Comparison of ENCODE assay signal across 9 cellular contexts in the genomic region with DNA sequence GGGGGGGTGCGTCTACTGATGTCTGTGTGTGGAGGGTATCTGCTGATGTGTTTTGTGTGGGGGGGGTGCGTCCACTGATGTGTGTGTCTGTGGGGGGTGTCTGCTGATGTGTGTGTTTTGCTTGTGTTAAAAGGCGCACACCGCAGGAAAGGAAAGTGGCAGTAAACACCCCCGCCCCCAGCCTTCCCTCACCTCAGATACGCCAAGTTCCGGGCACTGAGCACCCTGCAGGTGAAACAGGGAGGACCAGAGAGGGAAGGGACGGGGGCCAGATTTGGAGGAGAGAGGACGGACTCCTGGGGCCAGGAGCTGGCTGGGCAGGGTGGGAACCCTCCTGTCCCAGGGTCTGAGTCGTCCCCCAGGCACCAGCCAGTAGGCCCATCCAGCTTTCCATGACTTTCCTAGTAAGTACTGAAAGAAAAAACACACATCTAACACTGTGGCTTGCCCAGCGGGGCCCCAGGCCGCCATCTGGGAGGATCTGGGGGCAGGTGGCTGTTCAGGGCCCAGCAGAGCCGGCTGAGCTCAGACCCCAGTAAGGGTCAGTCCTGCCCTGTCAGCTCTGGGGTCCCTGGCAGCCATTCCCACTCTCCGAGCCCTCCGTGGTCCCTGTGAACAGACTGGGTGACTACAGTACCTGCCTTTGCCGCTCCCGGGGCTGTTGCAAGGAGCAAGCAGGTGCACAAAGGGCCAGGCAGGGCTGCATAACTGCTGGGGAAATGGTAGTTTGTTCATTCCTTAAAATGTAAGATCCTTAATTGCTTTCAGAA.
DNase-seq lines count a peak whose midpoint lies in the region; ATAC-seq and FAIRE-seq lines count a peak whose summit lies in the region.
"Had no signal": no experiment of that assay in that cellular context is flagged by ENCODE, and none has a peak within 500 bp of the region (broad histone marks: within the 10 kb centered on the region; RNA-seq: fewer than 3 reads in every experiment).

No MANE protein-coding gene starts in this region.

- no peak overlapping the region for H2BK120ac ChIP-seq in neuronal stem cell (ENCODE audit: low read depth, low read length)

- DNase-seq in CD4-positive, alpha-beta memory T cell, result peak; percentile 61 to 82 (median 67)
- DNase-seq in activated T-cell treated with anti-CD3 and anti-CD28 coated beads, Interleukin-2, amount 50 U/mL, for 24 hours, result peak; percentile 74
- DNase-seq in neuronal stem cell (ENCODE audit: low spot score) (no peak), COLO829 (ENCODE audit: low spot score) (no peak), NCI-H2029 treated with DMSO at 0.1 percent for 48 hours (lab: John Stamatoyannopoulos, UW) (no peak), frontal cortex (ENCODE audit: low spot score in 2 of 2) (no peak)

- intact Hi-C loops in CD4-positive, alpha-beta memory T cell (cut with micrococcal nuclease), result loop anchor here (1.0 to 10.0 kb wide), 6 partner anchors 58 to 510 kb away; a partner anchor contains a TSS

- peak overlapping the region; percentile 81 for H2AK5ac ChIP-seq in neuronal stem cell (ENCODE audit: low read depth, low read length)

- H2BK5ac ChIP-seq in neuronal stem cell (ENCODE audit: low read length), result no peak overlapping the region

- no peaks in the 10 kb centered on the region for H3K79me1 ChIP-seq in neuronal stem cell (ENCODE audit: low read depth, low read length)

- peaks cover 7% of the 10 kb centered on the region for H3K36me3 ChIP-seq in CD4-positive, alpha-beta memory T cell (ENCODE audit: insufficient read depth, low read length)
- H3K36me3 ChIP-seq in neuronal stem cell (replicated peaks in 1 of 2; ENCODE audit: control insufficient read depth in 2 of 2, insufficient read depth in 2 of 2, low read length in 2 of 2), result no peaks in the 10 kb centered on the region

- peak overlapping the region; percentile 85 for H3K18ac ChIP-seq in neuronal stem cell (ENCODE audit: low read length)

- H3K4me3 ChIP-seq in CD4-positive, alpha-beta memory T cell (ENCODE audit: low read length in 2 of 2), result peak overlapping the region; percentile 24 to 68
- H3K4me3 ChIP-seq in neuronal stem cell (ENCODE audit: low read length in 2 of 2), result no peak overlapping the region
- H3K4me3 ChIP-seq: K562 had no signal

- no peak overlapping the region for H2BK12ac ChIP-seq in neuronal stem cell (ENCODE audit: low read length)

- H3K27ac Mint-ChIP-seq in CD4-positive, alpha-beta memory T cell, result peak overlapping the region; percentile 97 to 99 (median 99)
- H3K27ac Mint-ChIP-seq in activated T-cell treated with anti-CD3 and anti-CD28 coated beads, Interleukin-2, amount 50 U/mL, for 24 hours, result peak overlapping the region; percentile 99

- H3K23ac ChIP-seq in neuronal stem cell (ENCODE audit: low read depth, low read length, poor library complexity), result no peak overlapping the region

- peak overlapping the region; percentile 85 for H3K27ac ChIP-seq in CD4-positive, alpha-beta memory T cell (ENCODE audit: low read depth, low read length)
- H3K27ac ChIP-seq in neuronal stem cell (replicated peaks; ENCODE audit: low read length), result no peak overlapping the region

- no peak overlapping the region for H4K91ac ChIP-seq in neuronal stem cell (ENCODE audit: low read depth, low read length, poor library complexity)

- H3K27me3 Mint-ChIP-seq in CD4-positive, alpha-beta memory T cell, result no peaks in the 10 kb centered on the region
- no peaks in the 10 kb centered on the region for H3K27me3 Mint-ChIP-seq in activated T-cell treated with anti-CD3 and anti-CD28 coated beads, Interleukin-2, amount 50 U/mL, for 24 hours

- no peak overlapping the region for H4K8ac ChIP-seq in neuronal stem cell (ENCODE audit: low read depth, low read length)

- H3K4me2 ChIP-seq in neuronal stem cell (ENCODE audit: insufficient read depth, low read length, poor library complexity, severe bottlenecking), result no peak overlapping the region

- POLR2A ChIA-PET in CD4-positive, alpha-beta memory T cell (lab: Charles Lee; ENCODE audit: partially characterized antibody), result interaction anchor here (0.8 to 2.9 kb wide), 10 partner anchors 15 to 156 kb away, joined by 3 to 173 read pairs (median 5); a partner anchor contains a TSS

- no peak overlapping the region for H2AFZ ChIP-seq in neuronal stem cell (ENCODE audit: low read length)

- H3K4me3 Mint-ChIP-seq in CD4-positive, alpha-beta memory T cell, result peak overlapping the region; percentile 86 to 95 (median 92)
- H3K4me3 Mint-ChIP-seq in activated T-cell treated with anti-CD3 and anti-CD28 coated beads, Interleukin-2, amount 50 U/mL, for 24 hours, result peak overlapping the region; percentile 78

- H3K27me3 ChIP-seq in CD4-positive, alpha-beta memory T cell (ENCODE audit: insufficient read depth, low read length), result no peaks in the 10 kb centered on the region
- peaks cover 0 to 6% (median 0%) of the 10 kb centered on the region in 3 experiments for H3K27me3 ChIP-seq in neuronal stem cell (ENCODE audit: control insufficient read depth in 3 of 3, insufficient read depth in 3 of 3, low read depth in 1 of 3, low read length in 3 of 3)

- peaks cover 75% of the 10 kb centered on the region for H3K4me1 ChIP-seq in CD4-positive, alpha-beta memory T cell (ENCODE audit: insufficient read depth, low read length)
- H3K4me1 ChIP-seq in neuronal stem cell (ENCODE audit: control insufficient read depth in 2 of 2, insufficient read depth in 1 of 2, low read depth in 1 of 2, low read length in 2 of 2), result no peaks in the 10 kb centered on the region

- H3K14ac ChIP-seq in neuronal stem cell (ENCODE audit: low read length), result no peak overlapping the region

- ATAC-seq in HG03139 (IDR thresholded peaks at IDR 0.05; ENCODE audit: unreplicated experiment), result peak; percentile 14
- ATAC-seq in GM18873 (IDR thresholded peaks at IDR 0.05; ENCODE audit: low FRiP score, unreplicated experiment), result no peak
- ATAC-seq: K562 had no signal

- H2BK15ac ChIP-seq in neuronal stem cell (ENCODE audit: low read length), result no peak overlapping the region

- no peak overlapping the region for H3K9ac ChIP-seq in neuronal stem cell (ENCODE audit: low read depth, low read length, poor library complexity)

- no peaks in the 10 kb centered on the region for H3K9me3 ChIP-seq in CD4-positive, alpha-beta memory T cell (ENCODE audit: control insufficient read depth in 1 of 2, low read length in 2 of 2)
- H3K9me3 ChIP-seq in neuronal stem cell (replicated peaks in 1 of 2; ENCODE audit: control insufficient read depth in 2 of 2, insufficient read depth in 1 of 2, low read depth in 1 of 2, low read length in 2 of 2), result peaks cover 0 to 3% of the 10 kb centered on the region in 2 donors

- WGBS in neuronal stem cell (ENCODE audit: extremely low coverage in 2 of 2, insufficient read length in 2 of 2, insufficient replicate concordance in 1 of 2), 2 donors, result no CpG with 5 or more reads among the region's 17 CpGs

- H3K9me3 Mint-ChIP-seq in CD4-positive, alpha-beta memory T cell, result peaks cover 0 to 3% (median 0%) of the 10 kb centered on the region in 8 donors
- no peaks in the 10 kb centered on the region for H3K9me3 Mint-ChIP-seq in activated T-cell treated with anti-CD3 and anti-CD28 coated beads, Interleukin-2, amount 50 U/mL, for 24 hours

- peaks cover 48 to 92% (median 64%) of the 10 kb centered on the region in 4 donors for H3K4me1 Mint-ChIP-seq in CD4-positive, alpha-beta memory T cell
- H3K4me1 Mint-ChIP-seq in activated T-cell treated with anti-CD3 and anti-CD28 coated beads, Interleukin-2, amount 50 U/mL, for 24 hours (ENCODE audit: low read depth), result peaks cover 85% of the 10 kb centered on the region

- H3K4ac ChIP-seq in neuronal stem cell (ENCODE audit: low read length), result no peak overlapping the region

- CTCF ChIA-PET in CD4-positive, alpha-beta memory T cell (lab: Charles Lee; ENCODE audit: partially characterized antibody), result interaction anchor here (0.7 to 2.9 kb wide), 7 partner anchors 9 to 144 kb away, joined by 3 to 39 read pairs (median 7); a partner anchor contains a TSS

- peaks cover 7 to 12% of the 10 kb centered on the region in 2 donors for H3K36me3 Mint-ChIP-seq in CD4-positive, alpha-beta memory T cell
- peaks cover 39% of the 10 kb centered on the region for H3K36me3 Mint-ChIP-seq in activated T-cell treated with anti-CD3 and anti-CD28 coated beads, Interleukin-2, amount 50 U/mL, for 24 hours (ENCODE audit: low read depth)

- no peak for FAIRE-seq in frontal cortex (lab: Jason Lieb, UNC)
- FAIRE-seq: K562 had no signal

Comparison
In these comparisons a context has a peak if more than half of its experiments do, and no peak if none do; other contexts are left out.
1. DNase-seq: peak in CD4-positive, alpha-beta memory T cell (5 of 5) and activated T-cell treated with anti-CD3 and anti-CD28 coated beads, Interleukin-2, amount 50 U/mL, for 24 hours (single experiment); none in neuronal stem cell (single experiment), COLO829 (single experiment), NCI-H2029 treated with DMSO at 0.1 percent for 48 hours (single experiment) and frontal cortex (0 of 2).
2. H3K4me3 ChIP-seq: peak in CD4-positive, alpha-beta memory T cell (2 of 2); none in neuronal stem cell (0 of 2).